In genomic region chr14:104169005-104169764, GRCh38 we compare ENCODE assay signal across 26 cellular contexts. TPM values are rescaled to one million over a fixed set of nuclear protein-coding genes. Genes with fewer than 3 reads are reported as not detected.
DNase-seq lines count a peak whose midpoint lies in the region; ATAC-seq and TF ChIP-seq lines count a peak whose summit lies in the region.
"Had no signal": no experiment of that assay in that cellular context is flagged by ENCODE, and none has a peak within 500 bp of the region (broad histone marks: within the 10 kb centered on the region; RNA-seq: fewer than 3 reads in every experiment).

No MANE protein-coding gene starts in this region.

- ATAC-seq in HG02885 (IDR thresholded peaks at IDR 0.05; ENCODE audit: poor library complexity, unreplicated experiment) = no peak
- ATAC-seq: T-helper 17 cell had no signal

- peak overlapping the region in 10 of 11 experiments; percentile 78 to 96 (median 90); a peak in 18 of 22 replicates for H3K4me2 ChIP-seq in BLaER1 treated with 17β-estradiol and CSF1 and Interleukin-3, amounts not matched to agents 10 nM and 100 nM
- H3K4me2 ChIP-seq: KMS-11 had no signal

- no peaks in the 10 kb centered on the region for H3K9me3 ChIP-seq in BE2C
- no peaks in the 10 kb centered on the region for H3K9me3 ChIP-seq in BLaER1 treated with 17β-estradiol and CSF1 and Interleukin-3, amounts not matched to agents 10 nM and 100 nM (replicated peaks in 1 of 11)
- no peaks in the 10 kb centered on the region for H3K9me3 ChIP-seq in iPS-20b (ENCODE audit: insufficient read depth, low read depth, low read length)
- H3K9me3 ChIP-seq in vagina = no peaks in the 10 kb centered on the region
- H3K9me3 ChIP-seq: Caco-2, prostate gland, stomach, thyroid gland had no signal

- H3K4me1 ChIP-seq in BE2C (peaks cover 67% of the 10 kb centered on the region), iPS-20b (ENCODE audit: insufficient read depth, low read length) (peaks cover 21% of the 10 kb centered on the region; the same call in 1 of the 2 replicates), vagina (no peaks in the 10 kb centered on the region)
- peaks cover 39 to 63% (median 54%) of the 10 kb centered on the region in 10 experiments for H3K4me1 ChIP-seq in BLaER1 treated with 17β-estradiol and CSF1 and Interleukin-3, amounts not matched to agents 10 nM and 100 nM
- H3K4me1 ChIP-seq: thyroid gland had no signal

- peak overlapping the region; percentile 17; the same call in 1 of the 2 replicates for H3K4me3 ChIP-seq in BE2C (ENCODE audit: low read depth, low read length)
- no peak overlapping the region for H3K4me3 ChIP-seq in BLaER1 treated with 17β-estradiol and CSF1 and Interleukin-3, amounts not matched to agents 10 nM and 100 nM
- no peak overlapping the region for H3K4me3 ChIP-seq in iPS-20b (ENCODE audit: low read length)
- no peak overlapping the region for H3K4me3 ChIP-seq in vagina
- H3K4me3 ChIP-seq: prostate gland, stomach, thyroid gland had no signal

- peaks cover 0 to 82% (median 42%) of the 10 kb centered on the region in 11 experiments; a peak in 17 of 22 replicates for H4K20me1 ChIP-seq in BLaER1 treated with 17β-estradiol and CSF1 and Interleukin-3, amounts not matched to agents 10 nM and 100 nM

- H3K27me3 ChIP-seq in BE2C (no peaks in the 10 kb centered on the region), iPS-20b (ENCODE audit: insufficient read depth, low read length) (no peaks in the 10 kb centered on the region), vagina (no peaks in the 10 kb centered on the region)
- peaks cover 0 to 10% (median 0%) of the 10 kb centered on the region in 11 experiments; a peak in 1 of 22 replicates for H3K27me3 ChIP-seq in BLaER1 treated with 17β-estradiol and CSF1 and Interleukin-3, amounts not matched to agents 10 nM and 100 nM
- H3K27me3 ChIP-seq: thyroid gland had no signal

- DNase-seq in BE2C = peak; percentile 52
- DNase-seq in NCI-H2227 treated with DMSO at 0.1 percent for 48 hours (lab: John Stamatoyannopoulos, UW) = peak; percentile 44
- DNase-seq in NCI-H2107 treated with DMSO at 0.1 percent for 48 hours (lab: John Stamatoyannopoulos, UW; ENCODE audit: unreplicated experiment) = no peak
- no peak for DNase-seq in vagina (ENCODE audit: extremely low spot score in 2 of 2)
- DNase-seq: activated CD4-positive, alpha-beta memory T cell treated with anti-CD3 and anti-CD28 coated beads, Interleukin-2, amount 10 ng/mL, durations not matched to agents 7 days and 5 days; activated CD8-positive, alpha-beta memory T cell treated with anti-CD3 and anti-CD28 coated beads, Interleukin-2, amount 50 U/mL, for 4 hours; activated naive CD4-positive, alpha-beta T cell; Caco-2; DMS79 treated with DMSO at 0.1 percent for 48 hours; GDM1; glutamatergic neuron; mesendoderm; MM.1S; NCI-H1436; NCI-H2081 treated with DMSO at 0.1 percent for 48 hours; OCI-M1; stimulated activated CD4-positive, alpha-beta T cell treated with anti-CD3 and anti-CD28 coated beads, Interleukin-4, amount 100 ng/mL, for 1 hour; stomach; T-helper 17 cell; thyroid gland had no signal

- H3K9ac ChIP-seq in BLaER1 treated with 17β-estradiol and CSF1 and Interleukin-3, amounts not matched to agents 10 nM and 100 nM = peak overlapping the region in 6 of 11 experiments; percentile 9 to 44 (median 22); a peak in 7 of 22 replicates
- H3K9ac ChIP-seq in iPS-20b (ENCODE audit: low read depth, low read length) = 0 out of 2 replicates have a peak overlapping the region, but pooled peaks have one; percentile 16
- H3K9ac ChIP-seq: KMS-11 had no signal

- no peak overlapping the region for H3K27ac ChIP-seq in BLaER1 treated with 17β-estradiol and CSF1 and Interleukin-3, amounts not matched to agents 10 nM and 100 nM
- H3K27ac ChIP-seq in iPS-20b (ENCODE audit: low read length) (no peak overlapping the region), vagina (no peak overlapping the region)
- H3K27ac ChIP-seq: KMS-11, prostate gland, stomach, thyroid gland had no signal

- intact Hi-C loops in vagina (cut with DNase I) = no loop called here

- TF ChIP-seq POLR2A in vagina (IDR thresholded peaks at IDR 0.05) = no peak

- TF ChIP-seq CTCF in BE2C (IDR thresholded peaks at IDR 0.05; ENCODE audit: low read depth, low read length) (no peak), vagina (IDR thresholded peaks at IDR 0.05) (no peak)

- peaks cover 67% of the 10 kb centered on the region for H3K36me3 ChIP-seq in BE2C
- H3K36me3 ChIP-seq in BLaER1 treated with 17β-estradiol and CSF1 and Interleukin-3, amounts not matched to agents 10 nM and 100 nM = peaks cover 0 to 36% (median 8%) of the 10 kb centered on the region in 11 experiments; a peak in 10 of 22 replicates
- peaks cover 16% of the 10 kb centered on the region for H3K36me3 ChIP-seq in iPS-20b (ENCODE audit: insufficient read depth, low read depth, low read length)
- H3K36me3 ChIP-seq in vagina = no peaks in the 10 kb centered on the region
- H3K36me3 ChIP-seq: prostate gland, thyroid gland had no signal

RNA-seq across cellular contexts. Expression of gene KIF26A, which starts 30.8 kb away (rescaled TPM):
- polyA plus RNA-seq in BE2C (2012; ENCODE audit: insufficient read depth, insufficient read length, low read depth) = 87.1 TPM
- 2.7 TPM for total RNA-seq in vagina
- polyA plus RNA-seq: CD14-positive monocyte had no signal

Comparison
In these comparisons a context has a peak if more than half of its experiments do, and no peak if none do; other contexts are left out.
1. DNase-seq: peak in BE2C (single experiment) and NCI-H2227 treated with DMSO at 0.1 percent for 48 hours (single experiment); none in NCI-H2107 treated with DMSO at 0.1 percent for 48 hours (single experiment) and vagina (0 of 2).